17 cellular contexts compared by ENCODE assay signal in genomic region chrX:13762015-13762414, GRCh38.
"Had no signal": no experiment of that assay in that cellular context is flagged by ENCODE, and none has a peak within 500 bp of the region (broad histone marks: within the 10 kb centered on the region; RNA-seq: fewer than 3 reads in every experiment).

No MANE protein-coding gene starts in this region.

- FAIRE-seq: frontal cortex had no signal

- H3K9me3 Mint-ChIP-seq: activated naive CD4-positive, alpha-beta T cell treated with anti-CD3 and anti-CD28 coated beads, Interleukin-2, amount 50 U/mL, for 24 hours; activated T-cell treated with anti-CD3 and anti-CD28 coated beads, Interleukin-2, amount 50 U/mL, for 24 hours; stimulated activated effector memory CD8-positive, alpha-beta T cell treated with anti-CD3 and anti-CD28 coated beads, Interleukin-12 subunit alpha, Interleukin-12 subunit beta, amount 100 ng/mL, for 72 hours had no signal

- H3K27me3 Mint-ChIP-seq: activated naive CD4-positive, alpha-beta T cell treated with anti-CD3 and anti-CD28 coated beads, Interleukin-2, amount 50 U/mL, for 24 hours had no signal

- H3K27ac Mint-ChIP-seq: activated naive CD4-positive, alpha-beta T cell treated with anti-CD3 and anti-CD28 coated beads, Interleukin-2, amount 50 U/mL, for 24 hours; activated T-cell treated with anti-CD3 and anti-CD28 coated beads, Interleukin-2, amount 50 U/mL, for 24 hours; stimulated activated effector memory CD8-positive, alpha-beta T cell treated with anti-CD3 and anti-CD28 coated beads, Interleukin-12 subunit alpha, Interleukin-12 subunit beta, amount 100 ng/mL, for 72 hours had no signal

- DNase-seq: activated CD4-positive, alpha-beta T cell treated with anti-CD3 and anti-CD28 coated beads, Interleukin-2, amount 50 U/mL, for 4 hours; activated effector memory CD4-positive, alpha-beta T cell treated with Interleukin-2 at 50 U/mL for 16 hours; activated T-cell treated with anti-CD3 and anti-CD28 coated beads, Interleukin-2, amount 50 U/mL, for 24 hours; amniotic stem cell; brain microvascular endothelial cell; cerebellar nuclear complex; heart right ventricle; naive B cell; right cardiac atrium; small intestine; T-helper 2 cell; trophoblast cell had no signal

- H3K4me3 Mint-ChIP-seq: activated naive CD4-positive, alpha-beta T cell treated with anti-CD3 and anti-CD28 coated beads, Interleukin-2, amount 50 U/mL, for 24 hours; activated T-cell treated with anti-CD3 and anti-CD28 coated beads, Interleukin-2, amount 50 U/mL, for 24 hours; naive B cell; stimulated activated effector memory CD8-positive, alpha-beta T cell treated with anti-CD3 and anti-CD28 coated beads, Interleukin-12 subunit alpha, Interleukin-12 subunit beta, amount 100 ng/mL, for 72 hours had no signal

- H3K27ac ChIP-seq: brain microvascular endothelial cell had no signal

- H3K27me3 ChIP-seq: brain microvascular endothelial cell, heart right ventricle had no signal

- H3K9me3 ChIP-seq: heart right ventricle had no signal

- H3K4me3 ChIP-seq: heart right ventricle, lung had no signal

- ATAC-seq: activated CD4-positive, CD25-positive, alpha-beta regulatory T cell treated with anti-CD3 and anti-CD28 coated beads, Interleukin-2, amount 50 U/mL, for 24 hours; heart right ventricle; right cardiac atrium had no signal
